29 cellular contexts compared by ENCODE assay signal in the genomic region with DNA sequence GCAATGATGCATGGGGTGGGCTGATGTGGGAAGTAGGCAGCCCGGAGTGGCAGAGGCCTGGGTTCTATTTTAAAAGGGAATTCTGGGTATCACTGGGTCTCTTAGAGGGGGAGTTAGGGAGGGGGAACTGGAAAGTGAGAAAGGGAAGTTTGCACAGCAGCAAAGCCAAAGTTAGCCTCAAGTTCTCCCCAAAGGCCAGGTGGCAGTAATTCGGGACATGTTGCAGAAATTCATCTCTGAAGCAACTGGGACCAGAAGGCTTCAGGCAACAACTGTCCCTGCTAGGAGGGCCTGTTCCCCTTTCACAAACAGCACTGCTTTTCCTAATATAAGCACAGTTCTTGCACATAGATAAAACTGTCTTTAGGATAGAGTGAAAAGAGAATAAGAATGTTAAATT.
DNase-seq lines count a peak whose midpoint lies in the region; TF ChIP-seq lines count a peak whose summit lies in the region.
"Had no signal": no experiment of that assay in that cellular context is flagged by ENCODE, and none has a peak within 500 bp of the region (broad histone marks: within the 10 kb centered on the region; RNA-seq: fewer than 3 reads in every experiment).

No MANE protein-coding gene starts in this region.

- peak overlapping the region; percentile 49 for H3K4me3 ChIP-seq in OCI-LY7 (ENCODE audit: low read depth, low read length, poor library complexity, severe bottlenecking)
- H3K4me3 ChIP-seq: hepatocyte, neural progenitor cell, suprapubic skin, upper lobe of right lung had no signal

- H2AFZ ChIP-seq in OCI-LY7 (ENCODE audit: low read length) = peak overlapping the region; percentile 36; the same call in 1 of the 2 replicates
- H2AFZ ChIP-seq: hepatocyte, neural progenitor cell had no signal

- H3K9me2 ChIP-seq in OCI-LY7 (ENCODE audit: insufficient read depth, low read length) = no peaks in the 10 kb centered on the region

- POLR2A ChIA-PET in OCI-LY7 (lab: Charles Lee) (interaction anchor here (0.8 kb wide), 1 partner anchor 19 kb away, joined by 8 read pairs; no protein-coding TSS in a partner anchor), MCF 10A (lab: Yijun Ruan, JAX) (interaction anchor here (0.6 to 1.0 kb wide), 3 partner anchors 48 to 122 kb away, joined by 3 read pairs; no protein-coding TSS in a partner anchor)

- DNase-seq in CD14-positive monocyte (ENCODE audit: low spot score) (no peak), Kasumi-1 (lab: John Stamatoyannopoulos, UW) (peak; percentile 43 to 73), OCI-LY7 (ENCODE audit: low spot score) (peak; percentile 57), midbrain (lab: John Stamatoyannopoulos, UW) (peak; percentile 24), epidermal melanocyte (ENCODE audit: insufficient read length, low spot score) (no peak), HCEC 1CT (no peak), MCF 10A (ENCODE audit: unreplicated experiment) (no peak)
- DNase-seq in activated CD8-positive, alpha-beta memory T cell treated with anti-CD3 and anti-CD28 coated beads, Interleukin-2, amount 50 U/mL, for 4 hours = no peak
- DNase-seq: activated CD4-positive, CD25-positive, alpha-beta regulatory T cell treated with anti-CD3 and anti-CD28 coated beads, Interleukin-2, amount 50 U/mL, for 72 hours; activated CD8-positive, alpha-beta T cell treated with anti-CD3 and anti-CD28 coated beads, Interleukin-2, amount 10 ng/mL, durations not matched to agents 7 days and 5 days; activated effector memory CD4-positive, alpha-beta T cell treated with anti-CD3 and anti-CD28 coated beads, Interleukin-2, amount 50 U/mL, for 16 hours; activated T-cell treated with anti-CD3 and anti-CD28 coated beads, Interleukin-2, amount 50 U/mL, for 1 hour; cortex of kidney; DMS79; H9; left cardiac atrium; NCI-H1092 treated with DMSO at 0.1 percent for 48 hours; NCI-H1930; NCI-H524; stimulated activated CD4-positive, alpha-beta T cell treated with anti-CD3 and anti-CD28 coated beads, Interleukin-12 subunit alpha, Interleukin-12 subunit beta, amount 100 ng/mL, for 4 hours; stimulated activated CD4-positive, alpha-beta T cell treated with anti-CD3 and anti-CD28 coated beads, Interleukin-4, amount 100 ng/mL, for 1 hour; stimulated activated naive CD4-positive, alpha-beta T cell; T-cell; upper lobe of right lung had no signal

- no peaks in the 10 kb centered on the region for H4K20me1 ChIP-seq in OCI-LY7 (ENCODE audit: insufficient read depth, low read length)

- peaks cover 16% of the 10 kb centered on the region for H3K9me3 ChIP-seq in OCI-LY7 (ENCODE audit: low read length)
- H3K9me3 ChIP-seq: suprapubic skin, upper lobe of right lung had no signal

- peaks cover 3 to 7% (median 5%) of the 10 kb centered on the region in 7 donors for H3K9me3 Mint-ChIP-seq in CD14-positive monocyte
- H3K9me3 Mint-ChIP-seq in MCF 10A (ENCODE audit: unreplicated experiment) = no peaks in the 10 kb centered on the region
- H3K9me3 Mint-ChIP-seq: T-cell had no signal

- H3K4me3 Mint-ChIP-seq in CD14-positive monocyte (no peak overlapping the region), MCF 10A (ENCODE audit: unreplicated experiment) (no peak overlapping the region)
- H3K4me3 Mint-ChIP-seq: activated CD8-positive, alpha-beta T cell treated with anti-CD3 and anti-CD28 coated beads, Interleukin-2, amount 10 ng/mL, durations not matched to agents 7 days and 5 days; H9; neural progenitor cell; T-cell had no signal

- H3K27ac Mint-ChIP-seq in CD14-positive monocyte = peak overlapping the region in 4 of 7 donors; percentile 4 to 61 (median 30)
- H3K27ac Mint-ChIP-seq in MCF 10A (ENCODE audit: low read depth, unreplicated experiment) = no peak overlapping the region
- H3K27ac Mint-ChIP-seq: activated CD8-positive, alpha-beta T cell treated with anti-CD3 and anti-CD28 coated beads, Interleukin-2, amount 10 ng/mL, durations not matched to agents 7 days and 5 days; H9; neural progenitor cell; progenitor cell of endocrine pancreas; T-cell had no signal

- peaks cover 44% of the 10 kb centered on the region for H3K4me1 Mint-ChIP-seq in CD14-positive monocyte
- peaks cover 28% of the 10 kb centered on the region for H3K4me1 Mint-ChIP-seq in MCF 10A (ENCODE audit: insufficient read depth, unreplicated experiment)
- H3K4me1 Mint-ChIP-seq: neural progenitor cell, T-cell had no signal

- no peaks in the 10 kb centered on the region for H3K79me2 ChIP-seq in OCI-LY7 (ENCODE audit: insufficient read depth, low read depth, low read length)
- H3K79me2 ChIP-seq: hepatocyte had no signal

- H3K36me3 ChIP-seq in OCI-LY7 (ENCODE audit: insufficient read depth, low read length) = peaks cover 24% of the 10 kb centered on the region
- H3K36me3 ChIP-seq: neural progenitor cell, suprapubic skin, upper lobe of right lung had no signal

- H3K4me1 ChIP-seq in OCI-LY7 (ENCODE audit: insufficient read depth, low read length, poor library complexity, severe bottlenecking) = peaks cover 41% of the 10 kb centered on the region
- H3K4me1 ChIP-seq: upper lobe of right lung had no signal

- TF ChIP-seq CTCF in CD14-positive monocyte (IDR thresholded peaks at IDR 0.05) (no peak), OCI-LY7 (conservative IDR thresholded peaks at IDR 0.05; ENCODE audit: low read length) (no peak), MCF 10A (IDR thresholded peaks at IDR 0.05; ENCODE audit: unreplicated experiment) (no peak)

- CTCF ChIA-PET in OCI-LY7 (lab: Charles Lee; ENCODE audit: unreplicated experiment) = interaction anchor here (1.4 to 1.5 kb wide), 2 partner anchors 15 to 135 kb away, joined by 3 read pairs; no protein-coding TSS in a partner anchor
- CTCF ChIA-PET in MCF 10A (lab: Yijun Ruan, JAX) = interaction anchor here (0.5 to 4.6 kb wide), 6 partner anchors 43 to 251 kb away, joined by 3 to 64 read pairs (median 4); no protein-coding TSS in a partner anchor

- intact Hi-C loops in CD14-positive monocyte (cut with micrococcal nuclease) = loop anchor here in 1 of 2 donors (5.0 kb wide), 1 partner anchor 254 kb away; no protein-coding TSS in a partner anchor
- intact Hi-C loops in OCI-LY7 (cut with micrococcal nuclease; ENCODE audit: unreplicated experiment) = loop anchor here (1.0 kb wide), 1 partner anchor 135 kb away; no protein-coding TSS in a partner anchor
- intact Hi-C loops in MCF 10A (cut with micrococcal nuclease) = loop anchor here (5.0 kb wide), 2 partner anchors 151 to 534 kb away; no protein-coding TSS in a partner anchor

- H3K27ac ChIP-seq in OCI-LY7 (ENCODE audit: low read depth, low read length, poor library complexity, severe bottlenecking) = peak overlapping the region; percentile 58
- H3K27ac ChIP-seq: C4-2B, hepatocyte, neural progenitor cell, suprapubic skin, upper lobe of right lung had no signal

- H3K36me3 Mint-ChIP-seq in CD14-positive monocyte = peaks cover 6 to 19% of the 10 kb centered on the region in 2 donors
- peaks cover 19% of the 10 kb centered on the region for H3K36me3 Mint-ChIP-seq in MCF 10A (ENCODE audit: insufficient read depth, unreplicated experiment)

- peak overlapping the region; percentile 70 for H3K4me2 ChIP-seq in OCI-LY7 (ENCODE audit: low read length)
- H3K4me2 ChIP-seq: hepatocyte, neural progenitor cell had no signal

- no TSS peak for BruUV-seq in OCI-LY7 (replicated peaks; lab: Mats Ljungman, UMichigan)
- no TSS peak for BruUV-seq in MCF 10A (replicated peaks; lab: Mats Ljungman, UMichigan)

- no peaks in the 10 kb centered on the region for H3K27me3 Mint-ChIP-seq in CD14-positive monocyte (ENCODE audit: low read depth in 3 of 3)
- H3K27me3 Mint-ChIP-seq in MCF 10A (ENCODE audit: insufficient read depth, unreplicated experiment) = no peaks in the 10 kb centered on the region
- H3K27me3 Mint-ChIP-seq: progenitor cell of endocrine pancreas, T-cell had no signal

Comparison
In these comparisons a context has a peak if more than half of its experiments do, and no peak if none do; other contexts are left out.
1. DNase-seq: peak in Kasumi-1 (2 of 2), OCI-LY7 (single experiment) and midbrain (single experiment); none in CD14-positive monocyte (single experiment), epidermal melanocyte (single experiment), HCEC 1CT (single experiment), MCF 10A (single experiment) and activated CD8-positive, alpha-beta memory T cell treated with anti-CD3 and anti-CD28 coated beads, Interleukin-2, amount 50 U/mL, for 4 hours (single experiment).